In the genomic region with DNA sequence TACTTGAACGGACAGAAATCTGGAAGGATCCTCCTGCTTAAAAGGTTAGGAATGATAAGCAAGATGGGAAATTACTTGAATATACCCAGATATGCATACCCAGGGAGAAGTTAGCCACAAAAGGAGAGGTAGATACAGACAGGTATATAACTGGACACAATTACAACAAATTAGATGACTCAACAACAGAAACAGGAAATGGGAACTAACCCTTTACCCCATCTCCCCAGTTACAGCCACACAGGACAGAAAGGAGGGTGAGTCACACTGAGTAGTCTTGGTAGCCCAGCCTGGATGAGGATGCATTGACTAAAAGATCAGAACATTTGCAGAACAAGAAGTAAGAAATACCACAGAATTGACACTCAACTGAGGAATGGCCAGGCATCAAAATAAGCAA, we compare ENCODE assay signal across 9 cellular contexts.
A peak's percentile ranks its signal among the peaks of the same experiment; 100 is the strongest.
DNase-seq lines count a peak whose midpoint lies in the region; ATAC-seq, FAIRE-seq and TF ChIP-seq lines count a peak whose summit lies in the region.
"Had no signal": no experiment of that assay in that cellular context is flagged by ENCODE, and none has a peak within 500 bp of the region (broad histone marks: within the 10 kb centered on the region; RNA-seq: fewer than 3 reads in every experiment).

No MANE protein-coding gene starts in this region.

- H3K9me3 ChIP-seq in gastrocnemius medialis: no peaks in the 10 kb centered on the region
- no peaks in the 10 kb centered on the region for H3K9me3 ChIP-seq in stomach

- no peak for TF ChIP-seq EP300 in stomach (IDR thresholded peaks at IDR 0.05)

- in situ Hi-C loops in gastrocnemius medialis (cut with MboI; ENCODE audit: low sequenced_read_pairs in 4 of 4): no loop called here

- peak; percentile 62 for FAIRE-seq in bronchial epithelial cell (lab: Jason Lieb, UNC)

- H3K27ac ChIP-seq in gastrocnemius medialis: no peak overlapping the region
- no peak overlapping the region for H3K27ac ChIP-seq in stomach

- peak; percentile 91 for DNase-seq in HCEC 1CT
- peak; percentile 85 for DNase-seq in LHCN-M2 (ENCODE audit: low read depth)
- peak; percentile 97 for DNase-seq in bronchial epithelial cell (ENCODE audit: low read depth)
- no peak for DNase-seq in gastrocnemius medialis
- no peak for DNase-seq in HuH-7.5 (ENCODE audit: low spot score)
- no peak for DNase-seq in stomach
- DNase-seq: naive B cell had no signal

- 76 to 93% (median 91%) methylated on average over 1 of the region's 1 CpG for WGBS in stomach, 5 donors

- ATAC-seq in GM18499 (IDR thresholded peaks at IDR 0.05; ENCODE audit: insufficient read depth, unreplicated experiment): peak; percentile 98
- no peak for ATAC-seq in gastrocnemius medialis
- ATAC-seq in HG03439 (IDR thresholded peaks at IDR 0.05; ENCODE audit: unreplicated experiment): no peak

- TF ChIP-seq CTCF in bronchial epithelial cell (IDR thresholded peaks at IDR 0.05; ENCODE audit: insufficient read depth, low read length, severe bottlenecking): no peak
- no peak for TF ChIP-seq CTCF in gastrocnemius medialis (IDR thresholded peaks at IDR 0.05 in 4 of 5, conservative IDR thresholded peaks at IDR 0.05 in 1 of 5)
- TF ChIP-seq CTCF in stomach (IDR thresholded peaks at IDR 0.05): no peak

- H3K4me1 ChIP-seq in gastrocnemius medialis: no peaks in the 10 kb centered on the region
- H3K4me1 ChIP-seq in stomach: peaks cover 0 to 10% (median 0%) of the 10 kb centered on the region in 4 donors

- intact Hi-C loops in gastrocnemius medialis (cut with DNase I; ENCODE audit: low total_unique reads) (no loop called here), stomach (cut with DNase I; ENCODE audit: low total_unique reads) (no loop called here)

- H3K4me3 ChIP-seq in bronchial epithelial cell (ENCODE audit: low read depth, low read length) (no peak overlapping the region), gastrocnemius medialis (no peak overlapping the region), stomach (no peak overlapping the region)

- no peak for TF ChIP-seq POLR2A in gastrocnemius medialis (IDR thresholded peaks at IDR 0.05)
- no peak for TF ChIP-seq POLR2A in stomach (IDR thresholded peaks at IDR 0.05)

- H3K36me3 ChIP-seq in bronchial epithelial cell (ENCODE audit: control insufficient read depth, insufficient read depth, low read length) (no peaks in the 10 kb centered on the region), gastrocnemius medialis (no peaks in the 10 kb centered on the region), stomach (peaks cover 0 to 5% (median 2%) of the 10 kb centered on the region in 4 donors)

- H3K27me3 ChIP-seq in bronchial epithelial cell (ENCODE audit: control insufficient read depth, insufficient read depth, low read length) (no peaks in the 10 kb centered on the region), gastrocnemius medialis (no peaks in the 10 kb centered on the region), stomach (no peaks in the 10 kb centered on the region)

Comparison
In these comparisons a context has a peak if more than half of its experiments do, and no peak if none do; other contexts are left out.
1. DNase-seq: peak in HCEC 1CT (single experiment), LHCN-M2 (single experiment) and bronchial epithelial cell (single experiment); none in gastrocnemius medialis (0 of 2), HuH-7.5 (single experiment) and stomach (single experiment).